Comparison of ENCODE assay signal across 11 cellular contexts in the genomic region with DNA sequence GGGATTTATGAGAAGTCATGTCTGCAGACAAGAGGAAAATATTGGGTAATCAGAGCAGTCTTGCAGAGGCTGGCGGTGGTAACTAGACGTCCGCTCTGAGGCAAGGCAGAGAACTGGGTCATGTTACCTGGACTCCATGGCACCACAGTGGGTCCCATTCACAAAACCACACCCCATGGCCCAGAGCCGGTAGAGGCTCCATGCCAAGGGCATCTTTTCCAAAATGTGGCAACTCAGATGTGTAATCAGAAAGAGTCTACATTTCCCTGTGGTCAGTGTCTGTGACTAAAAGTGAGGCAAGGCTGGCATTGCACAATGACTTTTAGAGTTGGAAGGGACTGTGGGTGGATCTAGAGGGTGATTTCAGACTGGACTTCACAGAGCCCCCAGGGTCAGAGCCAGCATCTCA.
A peak's percentile ranks its signal among the peaks of the same experiment; 100 is the strongest.
DNase-seq lines count a peak whose midpoint lies in the region; ATAC-seq and TF ChIP-seq lines count a peak whose summit lies in the region.
"Had no signal": no experiment of that assay in that cellular context is flagged by ENCODE, and none has a peak within 500 bp of the region (broad histone marks: within the 10 kb centered on the region; RNA-seq: fewer than 3 reads in every experiment).

No MANE protein-coding gene starts in this region.

- intact Hi-C loops in uterus (cut with DNase I; ENCODE audit: low total_unique reads) = no loop called here

- TF ChIP-seq CTCF in uterus (IDR thresholded peaks at IDR 0.05) = no peak

- H3K36me3 ChIP-seq in ACC112 (ENCODE audit: insufficient read depth, low read length) (no peaks in the 10 kb centered on the region), adipocyte (ENCODE audit: control insufficient read depth, insufficient read depth, low read length, severe bottlenecking) (no peaks in the 10 kb centered on the region), uterus (no peaks in the 10 kb centered on the region)

- H3K27me3 ChIP-seq in ACC112 (ENCODE audit: insufficient read depth, low read length) (no peaks in the 10 kb centered on the region), adipocyte (replicated peaks; ENCODE audit: control insufficient read depth, insufficient read depth, low read length) (no peaks in the 10 kb centered on the region), uterus (no peaks in the 10 kb centered on the region)

- H3K27ac ChIP-seq in ACC112 (ENCODE audit: low read depth, low read length) (peak overlapping the region; percentile 42), uterus (no peak overlapping the region)

- H3K9me3 ChIP-seq in adipocyte (ENCODE audit: control insufficient read depth, low read length) (no peaks in the 10 kb centered on the region), uterus (no peaks in the 10 kb centered on the region)

- no peak overlapping the region for H2AFZ ChIP-seq in ACC112 (ENCODE audit: low read length, unreplicated experiment)

- DNase-seq in HS-5 (ENCODE audit: low read depth) (peak; percentile 66), adipocyte (ENCODE audit: low read depth) (peak; percentile 80), left lobe of liver (ENCODE audit: low spot score) (peak; percentile 97), uterus (no peak), NCI-H1105 (lab: John Stamatoyannopoulos, UW) (no peak)
- no peak for DNase-seq in activated CD4-positive, alpha-beta T cell treated with anti-CD3 and anti-CD28 coated beads, Interleukin-2, amount 50 U/mL, for 4 hours
- DNase-seq: activated CD4-positive, alpha-beta memory T cell treated with anti-CD3 and anti-CD28 coated beads, Interleukin-2, amount 10 ng/mL, durations not matched to agents 7 days and 5 days; Karpas-422; NCI-H526 treated with DMSO at 0.1 percent for 48 hours had no signal

- peak; percentile 94 for ATAC-seq in left lobe of liver
- ATAC-seq in HG03135 (IDR thresholded peaks at IDR 0.05; ENCODE audit: unreplicated experiment) = no peak

- H3K79me2 ChIP-seq in ACC112 (ENCODE audit: control insufficient read depth, insufficient read depth, low read length, unreplicated experiment) = no peaks in the 10 kb centered on the region

- no peak for TF ChIP-seq POLR2A in uterus (IDR thresholded peaks at IDR 0.05)

- H3K4me1 ChIP-seq in ACC112 (ENCODE audit: control insufficient read depth, insufficient read depth, low read length, unreplicated experiment) (peaks cover 49% of the 10 kb centered on the region), adipocyte (ENCODE audit: control insufficient read depth, insufficient read depth, low read length) (peaks cover 64% of the 10 kb centered on the region), uterus (peaks cover 0 to 9% of the 10 kb centered on the region in 2 donors)

- peak overlapping the region; percentile 70 for H3K9ac ChIP-seq in adipocyte (ENCODE audit: low read length)

- no peak overlapping the region for H3K4me3 ChIP-seq in ACC112 (ENCODE audit: low read depth, low read length)
- H3K4me3 ChIP-seq in adipocyte (ENCODE audit: low read length) = no peak overlapping the region
- H3K4me3 ChIP-seq in uterus = no peak overlapping the region

Comparison
In these comparisons a context has a peak if more than half of its experiments do, and no peak if none do; other contexts are left out.
1. DNase-seq: peak in HS-5 (single experiment), adipocyte (single experiment) and left lobe of liver (single experiment); none in activated CD4-positive, alpha-beta T cell treated with anti-CD3 and anti-CD28 coated beads, Interleukin-2, amount 50 U/mL, for 4 hours (0 of 2), uterus (0 of 2) and NCI-H1105 (single experiment).